ENCODE assay signal across 29 cellular contexts in the genomic region with DNA sequence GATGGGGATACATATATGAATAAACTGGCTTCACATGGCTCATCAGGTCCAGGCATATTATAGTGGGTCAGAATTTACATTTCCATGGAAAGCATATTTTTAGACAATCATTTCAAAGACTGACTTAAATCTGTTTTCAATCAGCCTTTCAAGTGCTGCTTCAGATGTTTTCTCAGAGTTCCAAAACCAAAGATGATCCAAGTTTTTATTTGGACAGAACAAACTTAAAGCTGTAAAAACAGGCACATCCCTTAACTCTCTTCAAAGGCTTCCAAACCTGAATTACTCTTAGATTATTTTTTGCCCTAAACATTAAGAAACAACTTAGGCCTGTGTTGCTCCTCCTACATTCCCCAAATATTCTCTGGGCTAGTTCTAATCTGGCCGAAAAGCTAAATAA.
"Had no signal": no experiment of that assay in that cellular context is flagged by ENCODE, and none has a peak within 500 bp of the region (broad histone marks: within the 10 kb centered on the region; RNA-seq: fewer than 3 reads in every experiment).

No MANE protein-coding gene starts in this region.

- H3K4me3 ChIP-seq: gastrocnemius medialis, psoas muscle, suprapubic skin, tibial artery, upper lobe of right lung had no signal

- H3K27ac Mint-ChIP-seq: activated CD4-positive, alpha-beta memory T cell treated with anti-CD3 and anti-CD28 coated beads for 36 hours; activated CD4-positive, alpha-beta T cell treated with anti-CD3 and anti-CD28 coated beads, Interleukin-2, amount 10 ng/mL, durations not matched to agents 24 days and 14 days; activated naive CD4-positive, alpha-beta T cell treated with anti-CD3 and anti-CD28 coated beads, Interleukin-2, amount 10 ng/mL, durations not matched to agents 7 days and 5 days; activated naive CD8-positive, alpha-beta T cell treated with anti-CD3 and anti-CD28 coated beads, Interleukin-2, amount 10 ng/mL, durations not matched to agents 7 days and 5 days; activated T-cell treated with anti-CD3 and anti-CD28 coated beads, Interleukin-2, amount 50 U/mL, for 24 hours; effector memory CD8-positive, alpha-beta T cell; mesothelial cell of epicardium; naive B cell; T-helper 17 cell had no signal

- H3K27ac ChIP-seq: brain microvascular endothelial cell, gastrocnemius medialis, parathyroid adenoma, psoas muscle, suprapubic skin, tibial artery, upper lobe of right lung, WERI-Rb-1 had no signal

- H3K27me3 Mint-ChIP-seq: activated CD4-positive, alpha-beta memory T cell treated with anti-CD3 and anti-CD28 coated beads for 36 hours; activated CD4-positive, alpha-beta T cell treated with anti-CD3 and anti-CD28 coated beads, Interleukin-2, amount 10 ng/mL, durations not matched to agents 24 days and 14 days; activated naive CD4-positive, alpha-beta T cell treated with anti-CD3 and anti-CD28 coated beads, Interleukin-2, amount 10 ng/mL, durations not matched to agents 7 days and 5 days; activated naive CD8-positive, alpha-beta T cell treated with anti-CD3 and anti-CD28 coated beads, Interleukin-2, amount 10 ng/mL, durations not matched to agents 7 days and 5 days; activated T-cell treated with anti-CD3 and anti-CD28 coated beads, Interleukin-2, amount 50 U/mL, for 24 hours; effector memory CD8-positive, alpha-beta T cell; naive B cell; T-helper 17 cell had no signal

- H3K79me2 ChIP-seq: parathyroid adenoma had no signal

- H3K9me3 ChIP-seq: gastrocnemius medialis, psoas muscle, suprapubic skin, tibial artery, upper lobe of right lung had no signal

- ATAC-seq: activated CD4-positive, CD25-positive, alpha-beta regulatory T cell treated with anti-CD3 and anti-CD28 coated beads, Interleukin-2, amount 50 U/mL, for 24 hours; effector memory CD8-positive, alpha-beta T cell; gastrocnemius medialis; left cardiac atrium; psoas muscle; T-helper 17 cell; upper lobe of right lung had no signal

- DNase-seq: activated CD4-positive, alpha-beta memory T cell treated with anti-CD3 and anti-CD28 coated beads for 36 hours; activated CD4-positive, alpha-beta T cell treated with anti-CD3 and anti-CD28 coated beads, Interleukin-2, amount 10 ng/mL, durations not matched to agents 24 days and 14 days; activated CD8-positive, alpha-beta memory T cell treated with anti-CD3 and anti-CD28 coated beads, Interleukin-2, amount 50 U/mL, for 4 hours; activated gamma-delta T cell; activated naive CD4-positive, alpha-beta T cell treated with anti-CD3 and anti-CD28 coated beads, Interleukin-2, amount 10 ng/mL, durations not matched to agents 7 days and 5 days; activated naive CD8-positive, alpha-beta T cell treated with anti-CD3 and anti-CD28 coated beads, Interleukin-2, amount 10 ng/mL, durations not matched to agents 7 days and 5 days; activated T-cell treated with anti-CD3 and anti-CD28 coated beads, Interleukin-2, amount 50 U/mL, for 24 hours; amniotic stem cell; brain microvascular endothelial cell; cortex of kidney; effector memory CD8-positive, alpha-beta T cell; gastrocnemius medialis; hippocampal formation; left cardiac atrium; mammary epithelial cell; naive B cell; psoas muscle; stimulated activated CD4-positive, alpha-beta T cell treated with anti-CD3 and anti-CD28 coated beads, Interleukin-15, amount 100 ng/mL, for 24 hours; stimulated activated CD4-positive, alpha-beta T cell treated with anti-CD3 and anti-CD28 coated beads, Interleukin-2, amount 100 ng/mL, for 24 hours; stimulated activated naive CD4-positive, alpha-beta T cell; T-helper 17 cell; T1000; tibial artery; upper lobe of right lung; WERI-Rb-1 had no signal

- H3K36me3 Mint-ChIP-seq: activated CD4-positive, alpha-beta memory T cell treated with anti-CD3 and anti-CD28 coated beads for 36 hours; activated naive CD4-positive, alpha-beta T cell treated with anti-CD3 and anti-CD28 coated beads, Interleukin-2, amount 10 ng/mL, durations not matched to agents 7 days and 5 days; activated naive CD8-positive, alpha-beta T cell treated with anti-CD3 and anti-CD28 coated beads, Interleukin-2, amount 10 ng/mL, durations not matched to agents 7 days and 5 days; mesothelial cell of epicardium; naive B cell had no signal

- H3K4me1 ChIP-seq: gastrocnemius medialis, psoas muscle, suprapubic skin, upper lobe of right lung had no signal

- H3K9me3 Mint-ChIP-seq: activated CD4-positive, alpha-beta memory T cell treated with anti-CD3 and anti-CD28 coated beads for 36 hours; activated CD4-positive, alpha-beta T cell treated with anti-CD3 and anti-CD28 coated beads, Interleukin-2, amount 10 ng/mL, durations not matched to agents 24 days and 14 days; activated naive CD4-positive, alpha-beta T cell treated with anti-CD3 and anti-CD28 coated beads, Interleukin-2, amount 10 ng/mL, durations not matched to agents 7 days and 5 days; activated naive CD8-positive, alpha-beta T cell treated with anti-CD3 and anti-CD28 coated beads, Interleukin-2, amount 10 ng/mL, durations not matched to agents 7 days and 5 days; activated T-cell treated with anti-CD3 and anti-CD28 coated beads, Interleukin-2, amount 50 U/mL, for 24 hours; effector memory CD8-positive, alpha-beta T cell; mesothelial cell of epicardium; naive B cell had no signal

- H3K9ac ChIP-seq: parathyroid adenoma had no signal

- H3K4me3 Mint-ChIP-seq: activated CD4-positive, alpha-beta memory T cell treated with anti-CD3 and anti-CD28 coated beads for 36 hours; activated CD4-positive, alpha-beta T cell treated with anti-CD3 and anti-CD28 coated beads, Interleukin-2, amount 10 ng/mL, durations not matched to agents 24 days and 14 days; activated naive CD4-positive, alpha-beta T cell treated with anti-CD3 and anti-CD28 coated beads, Interleukin-2, amount 10 ng/mL, durations not matched to agents 7 days and 5 days; activated naive CD8-positive, alpha-beta T cell treated with anti-CD3 and anti-CD28 coated beads, Interleukin-2, amount 10 ng/mL, durations not matched to agents 7 days and 5 days; activated T-cell treated with anti-CD3 and anti-CD28 coated beads, Interleukin-2, amount 50 U/mL, for 24 hours; effector memory CD8-positive, alpha-beta T cell; mesothelial cell of epicardium; naive B cell; T-helper 17 cell had no signal

- H2AFZ ChIP-seq: parathyroid adenoma had no signal

- H3K36me3 ChIP-seq: brain microvascular endothelial cell, gastrocnemius medialis, suprapubic skin, tibial artery, upper lobe of right lung, WERI-Rb-1 had no signal

- H3K27me3 ChIP-seq: brain microvascular endothelial cell, gastrocnemius medialis, suprapubic skin, tibial artery, upper lobe of right lung had no signal

- H3K4me1 Mint-ChIP-seq: activated CD4-positive, alpha-beta T cell treated with anti-CD3 and anti-CD28 coated beads, Interleukin-2, amount 10 ng/mL, durations not matched to agents 24 days and 14 days; activated naive CD4-positive, alpha-beta T cell treated with anti-CD3 and anti-CD28 coated beads, Interleukin-2, amount 10 ng/mL, durations not matched to agents 7 days and 5 days; activated naive CD8-positive, alpha-beta T cell treated with anti-CD3 and anti-CD28 coated beads, Interleukin-2, amount 10 ng/mL, durations not matched to agents 7 days and 5 days; naive B cell; T-helper 17 cell had no signal
